Comparison of ENCODE assay signal across 22 cellular contexts in the genomic region with DNA sequence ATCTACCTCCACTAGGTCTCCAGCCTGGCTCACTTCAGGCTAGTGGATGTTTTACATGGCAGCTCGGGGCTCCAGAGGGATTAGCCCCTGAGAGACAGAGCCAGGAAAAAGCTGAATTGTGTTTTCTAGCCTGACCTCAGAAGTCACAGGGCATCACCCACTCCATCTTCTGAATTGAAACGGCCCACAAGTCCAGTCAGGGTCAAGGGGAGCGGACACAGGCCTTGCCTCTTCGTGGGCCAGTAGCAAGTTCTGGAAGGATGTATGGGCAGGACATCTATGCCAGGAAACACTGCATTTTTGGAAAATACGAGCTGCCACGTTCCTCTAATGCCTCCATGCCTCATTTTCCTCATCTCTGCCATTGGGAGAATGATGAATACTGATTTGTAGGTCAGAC.
"Had no signal": no experiment of that assay in that cellular context is flagged by ENCODE, and none has a peak within 500 bp of the region (broad histone marks: within the 10 kb centered on the region; RNA-seq: fewer than 3 reads in every experiment).

No MANE protein-coding gene starts in this region.

- H3K36me3 Mint-ChIP-seq: memory B cell, type B pancreatic cell had no signal

- H3K9me3 Mint-ChIP-seq: activated naive CD4-positive, alpha-beta T cell treated with anti-CD3 and anti-CD28 coated beads, Interleukin-2, amount 50 U/mL, for 24 hours; memory B cell; type B pancreatic cell had no signal

- H3K27me3 Mint-ChIP-seq: activated CD4-positive, alpha-beta T cell treated with anti-CD3 and anti-CD28 coated beads for 36 hours; activated naive CD4-positive, alpha-beta T cell treated with anti-CD3 and anti-CD28 coated beads, Interleukin-2, amount 50 U/mL, for 24 hours had no signal

- DNase-seq: activated CD4-positive, alpha-beta T cell treated with anti-CD3 and anti-CD28 coated beads for 36 hours; activated CD4-positive, alpha-beta T cell treated with anti-CD3 and anti-CD28 coated beads, Interleukin-2, amount 50 U/mL, for 4 hours; activated CD8-positive, alpha-beta memory T cell treated with anti-CD3 and anti-CD28 coated beads for 24 hours; activated gamma-delta T cell treated with Interleukin-2 at 50 U/mL for 16 hours; left cardiac atrium; sigmoid colon; stimulated activated CD4-positive, alpha-beta T cell treated with anti-CD3 and anti-CD28 coated beads, Interleukin-2, amount 100 ng/mL, for 48 hours; stimulated activated naive CD4-positive, alpha-beta T cell treated with Interleukin-2 at 50 U/mL for 16 hours had no signal

- H3K4me2 ChIP-seq: smooth muscle cell had no signal

- H3K9me3 ChIP-seq: adrenal gland, neutrophil, sigmoid colon, thoracic aorta had no signal

- FAIRE-seq: astrocyte, islet of Langerhans had no signal

- H3K36me3 ChIP-seq: adrenal gland, gastroesophageal sphincter, neutrophil, sigmoid colon, thoracic aorta, WERI-Rb-1 had no signal

- H3K4me3 Mint-ChIP-seq: activated CD4-positive, alpha-beta T cell treated with anti-CD3 and anti-CD28 coated beads for 36 hours; activated naive CD4-positive, alpha-beta T cell treated with anti-CD3 and anti-CD28 coated beads, Interleukin-2, amount 50 U/mL, for 24 hours; memory B cell; nephron; type B pancreatic cell had no signal

- H3K27ac Mint-ChIP-seq: activated CD4-positive, alpha-beta T cell treated with anti-CD3 and anti-CD28 coated beads for 36 hours; activated naive CD4-positive, alpha-beta T cell treated with anti-CD3 and anti-CD28 coated beads, Interleukin-2, amount 50 U/mL, for 24 hours; memory B cell; nephron; type B pancreatic cell had no signal

- H3K27me3 ChIP-seq: neutrophil had no signal

- H3K27ac ChIP-seq: adrenal gland, coronary artery, gastroesophageal sphincter, neutrophil, sigmoid colon, SK-N-MC, thoracic aorta, WERI-Rb-1 had no signal

- H3K4me3 ChIP-seq: adrenal gland, coronary artery, gastroesophageal sphincter, sigmoid colon, SK-N-MC, smooth muscle cell, thoracic aorta had no signal

- H3K4me1 ChIP-seq: gastroesophageal sphincter, sigmoid colon had no signal
